Comparison of ENCODE assay signal across 9 cellular contexts in genomic region chr5:160287378-160288051, GRCh38. TPM values are rescaled to one million over a fixed set of nuclear protein-coding genes. Genes with fewer than 3 reads are reported as not detected.
DNase-seq lines count a peak whose midpoint lies in the region; ATAC-seq and TF ChIP-seq lines count a peak whose summit lies in the region.
"Had no signal": no experiment of that assay in that cellular context is flagged by ENCODE, and none has a peak within 500 bp of the region (broad histone marks: within the 10 kb centered on the region; RNA-seq: fewer than 3 reads in every experiment).

No MANE protein-coding gene starts in this region.

- peaks cover 55% of the 10 kb centered on the region for H3K4me1 ChIP-seq in left ventricle myocardium inferior
- no peaks in the 10 kb centered on the region for H3K4me1 ChIP-seq in prostate gland (replicated peaks)

- H3K4me3 ChIP-seq in H7 (ENCODE audit: insufficient read depth, low read depth, low read length): no peak overlapping the region
- no peak overlapping the region for H3K4me3 ChIP-seq in left ventricle myocardium inferior
- H3K4me3 ChIP-seq in prostate gland: no peak overlapping the region
- H3K4me3 ChIP-seq: skin epidermis had no signal

- H3K9me3 ChIP-seq in left ventricle myocardium inferior (replicated peaks) (no peaks in the 10 kb centered on the region), prostate gland (no peaks in the 10 kb centered on the region)

- ATAC-seq in SK-N-SH treated with all-trans-retinoic acid at 6 μM for 48 hours: peak; percentile 92
- no peak for ATAC-seq in HG03175 (IDR thresholded peaks at IDR 0.05; ENCODE audit: unreplicated experiment)
- ATAC-seq in activated CD8-positive, alpha-beta T cell treated with anti-CD3 and anti-CD28 coated beads, Interleukin-2, amount 10 ng/mL, durations not matched to agents 7 days and 5 days: no peak
- ATAC-seq in HG03354 (IDR thresholded peaks at IDR 0.05; ENCODE audit: poor library complexity, severe bottlenecking, unreplicated experiment): no peak

- H3K27me3 ChIP-seq in H7 (ENCODE audit: control insufficient read depth, insufficient read depth, low read length) (no peaks in the 10 kb centered on the region), left ventricle myocardium inferior (ENCODE audit: low read depth) (no peaks in the 10 kb centered on the region), prostate gland (replicated peaks; ENCODE audit: insufficient read depth) (no peaks in the 10 kb centered on the region)

- TF ChIP-seq POLR2A in prostate gland (IDR thresholded peaks at IDR 0.05): no peak

- H3K4me3 Mint-ChIP-seq in activated CD8-positive, alpha-beta T cell treated with anti-CD3 and anti-CD28 coated beads, Interleukin-2, amount 10 ng/mL, durations not matched to agents 7 days and 5 days: no peak overlapping the region

- H3K36me3 Mint-ChIP-seq in activated CD8-positive, alpha-beta T cell treated with anti-CD3 and anti-CD28 coated beads, Interleukin-2, amount 10 ng/mL, durations not matched to agents 7 days and 5 days (ENCODE audit: low read depth): no peaks in the 10 kb centered on the region

- no peaks in the 10 kb centered on the region for H3K27me3 Mint-ChIP-seq in activated CD8-positive, alpha-beta T cell treated with anti-CD3 and anti-CD28 coated beads, Interleukin-2, amount 10 ng/mL, durations not matched to agents 7 days and 5 days (ENCODE audit: low read depth)

- H3K27ac Mint-ChIP-seq in activated CD8-positive, alpha-beta T cell treated with anti-CD3 and anti-CD28 coated beads, Interleukin-2, amount 10 ng/mL, durations not matched to agents 7 days and 5 days: no peak overlapping the region

- 37% methylated on average over 8 of the region's 8 CpGs for WGBS in prostate gland

- peak overlapping the region; percentile 92 for H3K27ac ChIP-seq in left ventricle myocardium inferior (replicated peaks)
- peak overlapping the region in 1 of 2 donors; percentile 39 for H3K27ac ChIP-seq in prostate gland

- no peaks in the 10 kb centered on the region for H3K4me1 Mint-ChIP-seq in activated CD8-positive, alpha-beta T cell treated with anti-CD3 and anti-CD28 coated beads, Interleukin-2, amount 10 ng/mL, durations not matched to agents 7 days and 5 days (ENCODE audit: low read depth)

- intact Hi-C loops in left ventricle myocardium inferior (cut with micrococcal nuclease) (no loop called here), prostate gland (cut with DNase I) (no loop called here)

- POLR2A ChIA-PET in activated CD8-positive, alpha-beta T cell treated with anti-CD3 and anti-CD28 coated beads, Interleukin-2, amount 10 ng/mL, durations not matched to agents 7 days and 5 days (lab: Charles Lee): no interaction called here

- CTCF ChIA-PET in activated CD8-positive, alpha-beta T cell treated with anti-CD3 and anti-CD28 coated beads, Interleukin-2, amount 10 ng/mL, durations not matched to agents 7 days and 5 days (lab: Charles Lee): interaction anchor here (1.5 kb wide), 1 partner anchor 9 kb away, joined by 3 read pairs; no protein-coding TSS in a partner anchor

- H3K36me3 ChIP-seq in H7 (replicated peaks; ENCODE audit: control insufficient read depth, insufficient read depth, low read length) (no peaks in the 10 kb centered on the region; the same call in 1 of the 2 replicates), left ventricle myocardium inferior (no peaks in the 10 kb centered on the region), prostate gland (no peaks in the 10 kb centered on the region)

- DNase-seq in H7 (peak; percentile 85), left ventricle myocardium inferior (peak; percentile 82), prostate gland (ENCODE audit: low spot score) (peak; percentile 22)
- no peak for DNase-seq in stimulated activated CD4-positive, alpha-beta T cell treated with anti-CD3 and anti-CD28 coated beads, Interleukin-15, amount 100 ng/mL, for 24 hours
- no peak for DNase-seq in activated CD8-positive, alpha-beta T cell treated with anti-CD3 and anti-CD28 coated beads, Interleukin-2, amount 10 ng/mL, durations not matched to agents 7 days and 5 days

- no peaks in the 10 kb centered on the region for H3K9me3 Mint-ChIP-seq in activated CD8-positive, alpha-beta T cell treated with anti-CD3 and anti-CD28 coated beads, Interleukin-2, amount 10 ng/mL, durations not matched to agents 7 days and 5 days (ENCODE audit: insufficient read depth)

- TF ChIP-seq CTCF in left ventricle myocardium inferior (IDR thresholded peaks at IDR 0.05; ENCODE audit: borderline replicate concordance) (no peak), prostate gland (IDR thresholded peaks at IDR 0.05) (no peak)

TF ChIP-seq in SK-N-SH treated with all-trans-retinoic acid at 6 μM for 48 hours, 23 proteins besides CTCF, POLR2A, EP300 and RAD21 (continues in another document):
- no peak; the same call in 1 of the 2 replicates for TF ChIP-seq ZFP3 (CRISPR knock-in tag; IDR thresholded peaks at IDR 0.05)
- peak; percentile 22; the same call in 1 of the 2 replicates for TF ChIP-seq ISL1 (CRISPR knock-in tag; IDR thresholded peaks at IDR 0.05)
- 0 out of 2 replicates have a peak, but pooled peaks have one; percentile 20 for TF ChIP-seq BACH2 (CRISPR knock-in tag; IDR thresholded peaks at IDR 0.05; ENCODE audit: borderline replicate concordance)
- TF ChIP-seq ZFP30 (CRISPR knock-in tag; IDR thresholded peaks at IDR 0.05): no peak
- TF ChIP-seq ESRRG (CRISPR knock-in tag; IDR thresholded peaks at IDR 0.05): peak; percentile 17; the same call in 1 of the 2 replicates
- TF ChIP-seq PATZ1 (CRISPR knock-in tag; IDR thresholded peaks at IDR 0.05; ENCODE audit: borderline replicate concordance): 0 out of 2 replicates have a peak, but pooled peaks have one; percentile 13
- TF ChIP-seq ZNF565 (CRISPR knock-in tag; conservative IDR thresholded peaks at IDR 0.05; ENCODE audit: low read depth): no peak; the same call in 1 of the 2 replicates
- TF ChIP-seq CSRNP3 (CRISPR knock-in tag; IDR thresholded peaks at IDR 0.05): peak; percentile 75; the same call in 1 of the 2 replicates
- peak; percentile 52; the same call in 1 of the 2 replicates for TF ChIP-seq ZNF70 (CRISPR knock-in tag; IDR thresholded peaks at IDR 0.05)
- TF ChIP-seq CSDC2 (CRISPR knock-in tag; IDR thresholded peaks at IDR 0.05): no peak
- TF ChIP-seq ARNTL (CRISPR knock-in tag; IDR thresholded peaks at IDR 0.05; ENCODE audit: borderline replicate concordance, low read depth): no peak

RNA-seq across cellular contexts. Expression of gene CCNJL, which starts 24.8 kb away (rescaled TPM):
- total RNA-seq in H7 (2014; rRNA removed; shearing (Covaris generic)): 17.8 and 20.9 TPM in 2 replicates
- total RNA-seq in left ventricle myocardium inferior (6.5 TPM), prostate gland (10 to 100 TPM in 1 of 2 donors, 1 to 10 TPM in 1; 4.1 to 26.7 TPM)
- total RNA-seq in activated CD8-positive, alpha-beta T cell treated with anti-CD3 and anti-CD28 coated beads, Interleukin-2, amount 10 ng/mL, durations not matched to agents 7 days and 5 days: under 1 TPM in 1 of 2 experiments, not detected in 1; 0.23 TPM

RNA-seq across cellular contexts. Expression of gene FABP6, which starts 58.2 kb away (rescaled TPM):
- 0.48 and 1.3 TPM in 2 replicates for total RNA-seq in H7 (2014; rRNA removed; shearing (Covaris generic))
- total RNA-seq in left ventricle myocardium inferior: 1.6 TPM
- total RNA-seq in prostate gland: 1 to 10 TPM in 1 of 2 donors, not detected in 1; 2.8 TPM
- total RNA-seq in activated CD8-positive, alpha-beta T cell treated with anti-CD3 and anti-CD28 coated beads, Interleukin-2, amount 10 ng/mL, durations not matched to agents 7 days and 5 days: not detected

Comparison
In these comparisons a context has a peak if more than half of its experiments do, and no peak if none do; other contexts are left out.
1. DNase-seq: peak in H7 (single experiment), left ventricle myocardium inferior (single experiment) and prostate gland (single experiment); none in stimulated activated CD4-positive, alpha-beta T cell treated with anti-CD3 and anti-CD28 coated beads, Interleukin-15, amount 100 ng/mL, for 24 hours (single experiment) and activated CD8-positive, alpha-beta T cell treated with anti-CD3 and anti-CD28 coated beads, Interleukin-2, amount 10 ng/mL, durations not matched to agents 7 days and 5 days (single experiment).